ENCODE assay signal across 9 cellular contexts in the genomic region with DNA sequence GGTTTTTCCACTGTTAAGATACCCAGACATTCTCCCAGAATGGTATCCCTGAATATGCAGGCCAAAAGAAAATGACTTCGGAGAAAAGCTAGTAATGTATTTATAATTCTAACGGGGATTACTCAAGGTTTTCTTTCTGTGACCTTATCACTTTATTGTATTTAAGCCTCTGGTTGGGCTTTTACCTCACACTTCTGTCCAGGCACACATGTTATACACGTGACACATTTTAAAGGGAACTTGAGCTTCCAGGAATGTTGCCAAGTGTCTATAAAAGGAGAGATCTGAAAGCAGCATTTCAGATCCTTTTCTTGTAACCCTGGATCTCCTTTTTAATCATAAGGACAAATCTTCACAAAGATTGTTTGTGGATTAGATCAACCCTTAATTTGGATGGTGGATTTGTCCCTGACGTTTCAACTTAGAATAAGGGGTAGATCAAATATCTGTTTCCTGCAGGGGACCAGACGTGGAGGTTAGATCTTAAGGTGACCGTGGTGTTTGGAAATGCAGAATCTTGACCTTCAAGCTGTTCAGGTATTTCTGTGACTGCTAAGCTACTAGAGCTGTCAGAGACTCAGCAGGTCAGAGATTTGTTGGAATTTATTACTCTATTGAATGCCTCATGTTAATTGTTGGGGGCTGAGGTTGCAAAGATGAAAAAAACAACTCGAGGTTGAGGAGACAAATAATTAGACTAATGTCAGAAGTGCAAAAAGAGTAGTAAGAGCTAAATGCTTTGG. TPM values are rescaled to one million over a fixed set of nuclear protein-coding genes. Genes with fewer than 3 reads are reported as not detected.
A peak's percentile ranks its signal among the peaks of the same experiment; 100 is the strongest.
DNase-seq lines count a peak whose midpoint lies in the region; ATAC-seq and TF ChIP-seq lines count a peak whose summit lies in the region.
"Had no signal": no experiment of that assay in that cellular context is flagged by ENCODE, and none has a peak within 500 bp of the region (broad histone marks: within the 10 kb centered on the region; RNA-seq: fewer than 3 reads in every experiment).

No MANE protein-coding gene starts in this region.

- H3K4me3 ChIP-seq in mammary epithelial cell (replicated peaks in 1 of 3; ENCODE audit: insufficient read depth in 1 of 3, low read depth in 2 of 3, low read length in 3 of 3) (peak overlapping the region; percentile 84 to 96 (median 91)), mesodermal cell (ENCODE audit: extremely low read depth, insufficient read depth, low read length, poor library complexity, severe bottlenecking) (peak overlapping the region; percentile 82), aorta (ENCODE audit: low read length in 2 of 2) (peak overlapping the region in 1 of 2 donors; percentile 4)

- no peak overlapping the region for H2AFZ ChIP-seq in mammary epithelial cell (ENCODE audit: low read depth, low read length)

- WGBS in mammary epithelial cell (ENCODE audit: low coverage, missing lambda C conversion rate) = 20% methylated on average over 7 of the region's 7 CpGs
- WGBS in mesodermal cell (ENCODE audit: insufficient coverage in 2 of 2), 2 experiments = 63 to 84% methylated on average over 2 to 6 of the region's 7 CpGs
- WGBS in aorta, 2 donors = 6 to 8% methylated on average over 7 of the region's 7 CpGs

- H4K20me1 ChIP-seq in mammary epithelial cell (ENCODE audit: insufficient read depth, low read length) = no peaks in the 10 kb centered on the region

- intact Hi-C loops in mammary epithelial cell (cut with micrococcal nuclease) = loop anchor here (2.0 kb wide), 1 partner anchor 51 kb away; no protein-coding TSS in a partner anchor
- intact Hi-C loops in aorta (cut with DNase I) = no loop called here

- H3K27ac ChIP-seq in mammary epithelial cell (ENCODE audit: insufficient read depth, low read depth, low read length) = peak overlapping the region; percentile 89
- no peak overlapping the region for H3K27ac ChIP-seq in mesodermal cell (ENCODE audit: low read depth, low read length, severe bottlenecking)
- H3K27ac ChIP-seq in aorta (ENCODE audit: low read depth in 1 of 2, low read length in 2 of 2) = peak overlapping the region; percentile 71 to 77

- peak; percentile 58 for DNase-seq in SIG-M5 treated with dmso at 0.1 percent for 504 hours (lab: John Stamatoyannopoulos, UW; ENCODE audit: unreplicated experiment)
- no peak for DNase-seq in SIG-M5 (lab: John Stamatoyannopoulos, UW)
- peak; percentile 66 for DNase-seq in NCI-H2171 treated with DMSO at 0.1 percent for 48 hours (lab: John Stamatoyannopoulos, UW)
- peak; percentile 46 for DNase-seq in mammary epithelial cell
- DNase-seq in aorta = no peak
- no peak for DNase-seq in stimulated activated CD4-positive, alpha-beta T cell treated with anti-CD3 and anti-CD28 coated beads, Interleukin-4, amount 100 ng/mL, for 1 hour
- DNase-seq in islet precursor cell = no peak

- ATAC-seq in aorta (ENCODE audit: low FRiP score) = no peak

- dilution Hi-C loops in mammary epithelial cell (cut with HindIII; ENCODE audit: low sequenced_read_pairs) = loop anchor here (5.0 kb wide), 1 partner anchor 77 kb away; no protein-coding TSS in a partner anchor

- peak overlapping the region; percentile 98 for H3K4me2 ChIP-seq in mammary epithelial cell (ENCODE audit: insufficient read depth, low read depth, low read length)

- H3K27me3 ChIP-seq in mammary epithelial cell (ENCODE audit: insufficient read depth, low read length) (no peaks in the 10 kb centered on the region), aorta (ENCODE audit: control insufficient read depth in 1 of 2, insufficient read depth in 2 of 2, low read length in 1 of 2) (no peaks in the 10 kb centered on the region)

- BruUV-seq in mammary epithelial cell (replicated peaks; lab: Mats Ljungman, UMichigan) = TSS peak; percentile 11

- H3K4me1 ChIP-seq in mammary epithelial cell (ENCODE audit: insufficient read depth, low read length) (peaks cover 18% of the 10 kb centered on the region), mesodermal cell (ENCODE audit: control insufficient read depth, insufficient read depth, low read length, poor library complexity, severe bottlenecking) (peaks cover 20% of the 10 kb centered on the region), aorta (ENCODE audit: control insufficient read depth in 1 of 2, insufficient read depth in 2 of 2, low read length in 2 of 2) (peaks cover 0 to 4% of the 10 kb centered on the region in 2 donors)

- no peak for TF ChIP-seq CTCF in mammary epithelial cell (conservative IDR thresholded peaks at IDR 0.05 in 1 of 2, IDR thresholded peaks at IDR 0.05 in 1 of 2; ENCODE audit: extremely low read depth in 1 of 2, insufficient read depth in 1 of 2, low read depth in 1 of 2, low read length in 2 of 2)

- peak overlapping the region; percentile 98 for H3K9ac ChIP-seq in mammary epithelial cell (ENCODE audit: insufficient read depth, low read length)

- in situ Hi-C loops in mammary epithelial cell (cut with MboI; ENCODE audit: low sequenced_read_pairs in 2 of 2) = loop anchor here (25.0 kb wide), 1 partner anchor 387 kb away; no protein-coding TSS in a partner anchor

- no peaks in the 10 kb centered on the region for H3K9me3 ChIP-seq in mammary epithelial cell (replicated peaks; ENCODE audit: insufficient read depth, low read length)
- H3K9me3 ChIP-seq in mesodermal cell (ENCODE audit: control insufficient read depth, low read length) = no peaks in the 10 kb centered on the region
- H3K9me3 ChIP-seq in aorta (ENCODE audit: control insufficient read depth, low read length) = no peaks in the 10 kb centered on the region

- peaks cover 63% of the 10 kb centered on the region for H3K79me2 ChIP-seq in mammary epithelial cell (ENCODE audit: insufficient read depth, low read length)

- H3K36me3 ChIP-seq in mammary epithelial cell (ENCODE audit: insufficient read depth, low read length) (no peaks in the 10 kb centered on the region), mesodermal cell (ENCODE audit: control insufficient read depth, insufficient read depth, low read length) (no peaks in the 10 kb centered on the region), aorta (ENCODE audit: control insufficient read depth in 1 of 2, insufficient read depth in 2 of 2, low read length in 1 of 2) (no peaks in the 10 kb centered on the region)

- CTCF ChIA-PET in mammary epithelial cell (lab: Charles Lee; ENCODE audit: low non-redundant PET) = interaction anchor here (0.6 kb wide), 1 partner anchor 21 kb away, joined by 12 read pairs; no protein-coding TSS in a partner anchor

RNA-seq across cellular contexts. Expression of gene CIPC, which starts 1.5 kb away (rescaled TPM):
- total RNA-seq in mammary epithelial cell (10 to 100 TPM; 11.6 to 30.2 TPM), aorta (10 to 100 TPM; 23.1 to 24.4 TPM)
- polyA plus RNA-seq in mammary epithelial cell (9.9 TPM), aorta (10 to 100 TPM in 1 of 2 donors, 1 to 10 TPM in 1; 8.1 to 11.0 TPM)
- polyA minus RNA-seq in mammary epithelial cell = 14.5 TPM
- 11.6 TPM for polyA plus RNA-seq in mesodermal cell (2013, experiment 1 of 2)
- polyA plus RNA-seq in mesodermal cell (2013, experiment 2 of 2) = 12.0 TPM

RNA-seq across cellular contexts. Expression of gene ZDHHC22, which starts 42.0 kb away (rescaled TPM):
- total RNA-seq in mammary epithelial cell (not detected), aorta (not detected)
- polyA plus RNA-seq in mammary epithelial cell (not detected), aorta (not detected)
- polyA minus RNA-seq in mammary epithelial cell = not detected
- 1.7 TPM for polyA plus RNA-seq in mesodermal cell (2013, experiment 1 of 2)
- 1.7 TPM for polyA plus RNA-seq in mesodermal cell (2013, experiment 2 of 2)
- total RNA-seq: subcutaneous adipose tissue had no signal

Comparison
In these comparisons a context has a peak if more than half of its experiments do, and no peak if none do; other contexts are left out.
1. DNase-seq: peak in SIG-M5 treated with dmso at 0.1 percent for 504 hours (single experiment), NCI-H2171 treated with DMSO at 0.1 percent for 48 hours (single experiment) and mammary epithelial cell (single experiment); none in SIG-M5 (single experiment), aorta (0 of 2), stimulated activated CD4-positive, alpha-beta T cell treated with anti-CD3 and anti-CD28 coated beads, Interleukin-4, amount 100 ng/mL, for 1 hour (single experiment) and islet precursor cell (single experiment).